In the genomic region with DNA sequence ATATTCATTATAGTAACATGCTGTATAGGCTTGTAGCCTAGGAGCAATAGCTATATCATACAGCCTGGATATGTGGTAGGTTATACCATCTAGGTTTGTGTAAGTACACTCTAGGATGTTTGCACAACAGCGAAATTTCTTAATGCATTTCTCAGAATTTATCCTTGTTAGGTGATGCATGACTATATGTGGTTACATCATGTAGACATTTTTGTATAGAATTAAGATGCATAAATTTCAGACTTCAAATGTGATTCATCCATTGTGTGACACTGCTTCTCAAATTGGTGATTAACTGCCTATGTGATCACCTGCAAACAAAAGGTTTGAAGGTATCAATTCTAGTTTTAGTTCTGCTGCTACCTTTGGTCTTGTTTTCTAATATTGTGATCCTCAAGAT, we compare ENCODE assay signal across 7 cellular contexts.
"Had no signal": no experiment of that assay in that cellular context is flagged by ENCODE, and none has a peak within 500 bp of the region (broad histone marks: within the 10 kb centered on the region; RNA-seq: fewer than 3 reads in every experiment).

No MANE protein-coding gene starts in this region.

- H3K36me3 ChIP-seq: HAP-1 had no signal

- H3K4me3 ChIP-seq: GM23248, HAP-1 had no signal

- ATAC-seq: HCT116 had no signal

- H3K27ac Mint-ChIP-seq: HFFc6 had no signal

- H3K9me3 ChIP-seq: HAP-1 had no signal

- DNase-seq: GM23248, GOT3, H7, HFFc6, IMR-90 had no signal

- H3K4me3 Mint-ChIP-seq: HFFc6 had no signal

- H3K27ac ChIP-seq: GM23248 had no signal
